16 cellular contexts compared by ENCODE assay signal in the genomic region with DNA sequence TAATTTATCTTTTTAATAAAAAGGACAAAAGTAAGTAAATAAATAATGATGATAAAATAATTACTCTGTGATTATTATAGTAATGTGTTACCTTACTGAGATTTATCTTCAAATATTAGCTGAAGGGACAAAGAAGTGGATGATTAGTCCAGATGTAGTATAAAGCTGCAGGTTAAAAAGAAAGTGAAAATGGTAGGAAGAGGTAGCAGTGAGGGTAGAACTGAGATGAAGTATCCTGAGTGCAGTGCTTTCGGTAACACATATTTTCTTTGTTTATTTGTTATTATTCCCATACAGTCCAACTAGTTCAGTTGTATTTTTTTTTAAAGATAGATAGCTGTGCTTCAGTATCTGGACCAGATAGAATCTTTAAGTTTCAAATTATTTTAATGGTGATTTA.
A peak's percentile ranks its signal among the peaks of the same experiment; 100 is the strongest.
DNase-seq lines count a peak whose midpoint lies in the region; ATAC-seq, FAIRE-seq and TF ChIP-seq lines count a peak whose summit lies in the region.
"Had no signal": no experiment of that assay in that cellular context is flagged by ENCODE, and none has a peak within 500 bp of the region (broad histone marks: within the 10 kb centered on the region; RNA-seq: fewer than 3 reads in every experiment).

No MANE protein-coding gene starts in this region.

- H3K9me3 Mint-ChIP-seq in GM23338 = peaks cover 9% of the 10 kb centered on the region

- H3F3A ChIP-seq in OCI-LY1 (ENCODE audit: insufficient read depth, low read length) = 0 out of 2 replicates have a peak, but pooled peaks cover 3% of the 10 kb centered on the region
- no peaks in the 10 kb centered on the region for H3F3A ChIP-seq in GM23338 (replicated peaks; ENCODE audit: low read depth)

- H3K9me3 ChIP-seq in OCI-LY1 (ENCODE audit: low read length) = no peaks in the 10 kb centered on the region; the same call in 1 of the 2 replicates
- H3K9me3 ChIP-seq in keratinocyte (ENCODE audit: control insufficient read depth, low read depth, low read length) = no peaks in the 10 kb centered on the region
- no peaks in the 10 kb centered on the region for H3K9me3 ChIP-seq in small intestine (ENCODE audit: control insufficient read depth, low read depth)
- H3K9me3 ChIP-seq: BLaER1 treated with 17β-estradiol and CSF1 and Interleukin-3, amounts not matched to agents 10 nM and 100 nM had no signal

- H3K9ac ChIP-seq in OCI-LY1 (ENCODE audit: low read length) (no peak overlapping the region), keratinocyte (ENCODE audit: control insufficient read depth, extremely low read depth, insufficient read depth, low read length) (peak overlapping the region; percentile 28)
- H3K9ac ChIP-seq: BLaER1 treated with 17β-estradiol and CSF1 and Interleukin-3, amounts not matched to agents 10 nM and 100 nM had no signal

- no peak overlapping the region for H3K4me3 ChIP-seq in OCI-LY1 (ENCODE audit: low read depth, low read length, poor library complexity, severe bottlenecking)
- peak overlapping the region in 1 of 3 experiments; percentile 48 for H3K4me3 ChIP-seq in keratinocyte (ENCODE audit: control insufficient read depth in 2 of 3, extremely low read depth in 1 of 3, insufficient read depth in 2 of 3, low read depth in 1 of 3, low read length in 3 of 3)
- no peak overlapping the region for H3K4me3 ChIP-seq in small intestine (ENCODE audit: low read depth in 1 of 2, low read length in 2 of 2)
- H3K4me3 ChIP-seq in GM23338 = no peak overlapping the region
- H3K4me3 ChIP-seq: BLaER1 treated with 17β-estradiol and CSF1 and Interleukin-3, amounts not matched to agents 10 nM and 100 nM; GM12878 had no signal

- 41 to 67% (median 66%) methylated on average over 1 of the region's 1 CpG for WGBS in small intestine, 3 donors

- no peak for FAIRE-seq in keratinocyte (lab: Jason Lieb, UNC)
- peak; percentile 86 for FAIRE-seq in small intestine (lab: Jason Lieb, UNC)
- FAIRE-seq: GM12878, GM18507 had no signal

- H3K27ac Mint-ChIP-seq in GM23338 = no peak overlapping the region
- H3K27ac Mint-ChIP-seq: CD4-positive, CD25-positive, alpha-beta regulatory T cell; HFFc6 had no signal

- peaks cover 2% of the 10 kb centered on the region for H3K27me3 Mint-ChIP-seq in GM23338 (ENCODE audit: insufficient read depth, low read depth, poor library complexity)

- H3K4me2 ChIP-seq in OCI-LY1 (ENCODE audit: low read length) (no peak overlapping the region), keratinocyte (ENCODE audit: control insufficient read depth, extremely low read depth, insufficient read depth, low read depth, low read length) (peak overlapping the region; percentile 32), GM23338 (no peak overlapping the region)
- H3K4me2 ChIP-seq: BLaER1 treated with 17β-estradiol and CSF1 and Interleukin-3, amounts not matched to agents 10 nM and 100 nM had no signal

- DNase-seq in ELR (ENCODE audit: low read depth) (peak; percentile 21), keratinocyte (ENCODE audit: low read depth, low spot score) (no peak), small intestine (no peak), GM23338 (ENCODE audit: low spot score) (no peak)
- DNase-seq: ACHN; CD4-positive, CD25-positive, alpha-beta regulatory T cell; DMS53; HCEC 1CT; HFFc6 had no signal

- H3K36me3 ChIP-seq in OCI-LY1 (ENCODE audit: insufficient read depth, low read length) (no peaks in the 10 kb centered on the region), keratinocyte (ENCODE audit: control insufficient read depth in 2 of 2, extremely low read depth in 1 of 2, insufficient read depth in 2 of 2, low read length in 2 of 2) (no peaks in the 10 kb centered on the region), small intestine (ENCODE audit: control insufficient read depth in 2 of 2, insufficient read depth in 2 of 2, low read length in 2 of 2) (no peaks in the 10 kb centered on the region), GM23338 (ENCODE audit: insufficient read depth) (no peaks in the 10 kb centered on the region; the same call in 1 of the 2 replicates)
- H3K36me3 ChIP-seq: BLaER1 treated with 17β-estradiol and CSF1 and Interleukin-3, amounts not matched to agents 10 nM and 100 nM had no signal

- no peak overlapping the region for H3K4me3 Mint-ChIP-seq in GM23338
- H3K4me3 Mint-ChIP-seq: CD4-positive, CD25-positive, alpha-beta regulatory T cell; HFFc6 had no signal

- TF ChIP-seq CTCF in OCI-LY1 (IDR thresholded peaks at IDR 0.05; ENCODE audit: low read length) = no peak
- no peak for TF ChIP-seq CTCF in keratinocyte (optimal IDR thresholded peaks at IDR 0.05 in 1 of 3, IDR thresholded peaks at IDR 0.05 in 1 of 3, conservative IDR thresholded peaks at IDR 0.05 in 1 of 3; ENCODE audit: extremely low read depth in 1 of 3, insufficient read depth in 2 of 3, low read length in 3 of 3)
- TF ChIP-seq CTCF in GM23338 (conservative IDR thresholded peaks at IDR 0.05; ENCODE audit: low read depth in 2 of 2) = no peak

- no peaks in the 10 kb centered on the region for H3K9me1 ChIP-seq in keratinocyte (ENCODE audit: control insufficient read depth, extremely low read depth, insufficient read depth, low read length)

- H3K9me2 ChIP-seq in OCI-LY1 (ENCODE audit: low read depth, low read length) = no peaks in the 10 kb centered on the region
- no peaks in the 10 kb centered on the region for H3K9me2 ChIP-seq in GM23338 (ENCODE audit: insufficient read depth)

- H3K27ac ChIP-seq in OCI-LY1 (ENCODE audit: low read depth, low read length, poor library complexity, severe bottlenecking) = peak overlapping the region; percentile 73
- H3K27ac ChIP-seq in keratinocyte (ENCODE audit: control insufficient read depth, insufficient read depth, low read length) = no peak overlapping the region
- H3K27ac ChIP-seq in small intestine (ENCODE audit: low read depth in 1 of 2, low read length in 1 of 2) = no peak overlapping the region
- no peak overlapping the region for H3K27ac ChIP-seq in GM23338 (ENCODE audit: low read depth)
- H3K27ac ChIP-seq: BLaER1 treated with 17β-estradiol and CSF1 and Interleukin-3, amounts not matched to agents 10 nM and 100 nM; HL-60 had no signal

- H3K79me2 ChIP-seq in OCI-LY1 (ENCODE audit: insufficient read depth, low read length) = no peaks in the 10 kb centered on the region
- no peaks in the 10 kb centered on the region for H3K79me2 ChIP-seq in keratinocyte (ENCODE audit: control insufficient read depth, insufficient read depth, low read length)
- no peaks in the 10 kb centered on the region for H3K79me2 ChIP-seq in GM23338 (replicated peaks; ENCODE audit: insufficient read depth)

- H2AFZ ChIP-seq in OCI-LY1 (ENCODE audit: low read length) (peak overlapping the region; percentile 40; the same call in 1 of the 2 replicates), keratinocyte (ENCODE audit: control insufficient read depth, low read length) (no peak overlapping the region), GM23338 (no peak overlapping the region)

- H3K36me3 Mint-ChIP-seq in GM23338 (ENCODE audit: low read depth) = peaks cover 6% of the 10 kb centered on the region; the same call in 1 of the 3 replicates
- H3K36me3 Mint-ChIP-seq: CD4-positive, CD25-positive, alpha-beta regulatory T cell had no signal

- ATAC-seq in GM18873 (IDR thresholded peaks at IDR 0.05; ENCODE audit: low FRiP score, unreplicated experiment) (no peak), GM19351 (IDR thresholded peaks at IDR 0.05; ENCODE audit: unreplicated experiment) (no peak), GM23338 (no peak)
- ATAC-seq: GM12878 had no signal

- dilution Hi-C loops in keratinocyte (cut with MboI; ENCODE audit: extremely low pct_ligation_motif_present, low sequenced_read_pairs) = no loop called here

- H3K4me1 ChIP-seq in OCI-LY1 (ENCODE audit: insufficient read depth, low read length, severe bottlenecking) (peaks cover 43% of the 10 kb centered on the region), keratinocyte (ENCODE audit: control insufficient read depth, extremely low read depth, insufficient read depth, low read length) (peaks cover 7% of the 10 kb centered on the region), small intestine (ENCODE audit: control insufficient read depth in 2 of 2, insufficient read depth in 1 of 2, low read depth in 1 of 2, low read length in 1 of 2) (no peaks in the 10 kb centered on the region), GM23338 (ENCODE audit: insufficient read depth) (no peaks in the 10 kb centered on the region)
- H3K4me1 ChIP-seq: BLaER1 treated with 17β-estradiol and CSF1 and Interleukin-3, amounts not matched to agents 10 nM and 100 nM had no signal

- no peaks in the 10 kb centered on the region for H3K27me3 ChIP-seq in OCI-LY1 (ENCODE audit: insufficient read depth, low read length)
- H3K27me3 ChIP-seq in keratinocyte (ENCODE audit: control insufficient read depth, extremely low read depth, insufficient read depth, low read length) = no peaks in the 10 kb centered on the region
- H3K27me3 ChIP-seq in small intestine (ENCODE audit: control insufficient read depth in 2 of 2, insufficient read depth in 2 of 2, low read length in 2 of 2) = no peaks in the 10 kb centered on the region
- H3K27me3 ChIP-seq in GM23338 (ENCODE audit: insufficient read depth) = no peaks in the 10 kb centered on the region
- H3K27me3 ChIP-seq: BLaER1 treated with 17β-estradiol and CSF1 and Interleukin-3, amounts not matched to agents 10 nM and 100 nM had no signal

- H4K20me1 ChIP-seq in OCI-LY1 (ENCODE audit: insufficient read depth, low read length) (no peaks in the 10 kb centered on the region), keratinocyte (ENCODE audit: control insufficient read depth, extremely low read depth, insufficient read depth, low read length) (no peaks in the 10 kb centered on the region), GM23338 (replicated peaks; ENCODE audit: insufficient read depth) (no peaks in the 10 kb centered on the region)
- H4K20me1 ChIP-seq: BLaER1 treated with 17β-estradiol and CSF1 and Interleukin-3, amounts not matched to agents 10 nM and 100 nM had no signal

- no peaks in the 10 kb centered on the region for H3K4me1 Mint-ChIP-seq in GM23338
- H3K4me1 Mint-ChIP-seq: CD4-positive, CD25-positive, alpha-beta regulatory T cell had no signal

TF ChIP-seq in GM23338, 12 proteins besides CTCF, POLR2A, EP300 and RAD21 (continues in another document):
- no peak for TF ChIP-seq STAT1 (IDR thresholded peaks at IDR 0.05; ENCODE audit: unreplicated experiment)
